In the genomic region with DNA sequence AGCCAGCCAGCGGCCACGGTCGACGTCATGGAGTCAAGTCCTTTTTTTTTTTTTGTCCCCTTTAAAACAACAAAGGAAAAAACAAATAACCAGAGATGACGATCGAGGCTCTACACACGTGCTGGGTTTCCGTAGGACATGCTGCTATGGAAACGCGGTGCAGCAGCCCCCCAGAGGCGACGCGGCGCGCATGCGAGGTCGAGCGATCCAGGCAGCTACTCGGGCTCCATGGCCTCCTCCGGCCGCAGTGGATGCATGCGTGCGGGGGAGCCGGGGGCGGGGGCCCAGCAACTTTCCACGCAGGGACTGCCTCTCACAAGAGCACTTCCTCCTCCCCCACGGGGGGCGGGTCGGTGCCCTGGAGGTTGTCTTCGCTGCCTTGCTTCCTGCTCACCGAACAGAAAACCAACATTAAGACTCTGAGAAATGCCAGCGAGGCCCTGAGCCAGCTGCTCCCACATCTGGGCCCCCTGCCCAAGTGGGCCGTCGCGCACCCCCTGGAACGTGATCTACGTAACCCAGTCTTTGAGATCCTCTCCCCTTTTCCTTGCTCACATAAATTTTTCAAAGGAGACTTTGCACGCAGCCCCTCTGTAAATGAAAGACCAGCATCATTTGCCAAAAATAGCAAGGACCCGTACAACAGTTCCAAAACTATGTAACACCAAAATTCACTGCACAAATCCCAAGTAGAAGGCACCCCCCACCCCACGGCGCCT, we compare ENCODE assay signal across 8 cellular contexts. TPM values are rescaled to one million over a fixed set of nuclear protein-coding genes. Genes with fewer than 3 reads are reported as not detected.
DNase-seq lines count a peak whose midpoint lies in the region; ATAC-seq, FAIRE-seq and TF ChIP-seq lines count a peak whose summit lies in the region.

No MANE protein-coding gene starts in this region.

- H3K27ac Mint-ChIP-seq in effector memory CD8-positive, alpha-beta T cell, result peak overlapping the region; percentile 99
- H3K27ac Mint-ChIP-seq in neural crest cell (ENCODE audit: unreplicated experiment), result peak overlapping the region; percentile 13
- peak overlapping the region; percentile 94 for H3K27ac Mint-ChIP-seq in stimulated activated naive CD8-positive, alpha-beta T cell treated with anti-CD3 and anti-CD28 coated beads, Interleukin-15, Interleukin-2, amounts not matched to agents 100 ng/mL and 50 ng/mL, for 24 hours

- H3K4me3 Mint-ChIP-seq in effector memory CD8-positive, alpha-beta T cell, result peak overlapping the region; percentile 70 to 87
- H3K4me3 Mint-ChIP-seq in neural crest cell, result no peak overlapping the region
- peak overlapping the region; percentile 59 for H3K4me3 Mint-ChIP-seq in stimulated activated naive CD8-positive, alpha-beta T cell treated with anti-CD3 and anti-CD28 coated beads, Interleukin-15, Interleukin-2, amounts not matched to agents 100 ng/mL and 50 ng/mL, for 24 hours

- DNase-seq in GM19239 (ENCODE audit: insufficient read length, low spot score), result peak; percentile 50
- peak; percentile 70 to 78 for DNase-seq in activated CD4-positive, alpha-beta T cell treated with anti-CD3 and anti-CD28 coated beads, Interleukin-2, amount 50 U/mL, for 48 hours
- DNase-seq in effector memory CD8-positive, alpha-beta T cell, result peak; percentile 83 to 93 (median 92)
- no peak for DNase-seq in neural crest cell (ENCODE audit: low read depth, low spot score)

- H3K36me3 Mint-ChIP-seq in effector memory CD8-positive, alpha-beta T cell (ENCODE audit: insufficient read depth), result peaks cover 20% of the 10 kb centered on the region
- H3K36me3 Mint-ChIP-seq in neural crest cell (ENCODE audit: low read depth), result peaks cover 11% of the 10 kb centered on the region
- H3K36me3 Mint-ChIP-seq in stimulated activated naive CD8-positive, alpha-beta T cell treated with anti-CD3 and anti-CD28 coated beads, Interleukin-15, Interleukin-2, amounts not matched to agents 100 ng/mL and 50 ng/mL, for 24 hours (ENCODE audit: low read depth), result peaks cover 38% of the 10 kb centered on the region

- TF ChIP-seq CTCF in neural crest cell (conservative IDR thresholded peaks at IDR 0.05), result no peak

- FAIRE-seq in GM19239 (lab: Jason Lieb, UNC), result peak; percentile 28

- peak; percentile 93 for ATAC-seq in effector memory CD8-positive, alpha-beta T cell (replicated peaks)
- ATAC-seq in GM18861 (IDR thresholded peaks at IDR 0.05; ENCODE audit: unreplicated experiment) (no peak), HG02870 (IDR thresholded peaks at IDR 0.05; ENCODE audit: unreplicated experiment) (no peak), GM18873 (IDR thresholded peaks at IDR 0.05; ENCODE audit: low FRiP score, unreplicated experiment) (no peak)

- no peaks in the 10 kb centered on the region for H3K9me3 Mint-ChIP-seq in effector memory CD8-positive, alpha-beta T cell
- H3K9me3 Mint-ChIP-seq in neural crest cell, result no peaks in the 10 kb centered on the region
- H3K9me3 Mint-ChIP-seq in stimulated activated naive CD8-positive, alpha-beta T cell treated with anti-CD3 and anti-CD28 coated beads, Interleukin-15, Interleukin-2, amounts not matched to agents 100 ng/mL and 50 ng/mL, for 24 hours, result no peaks in the 10 kb centered on the region

- H3K27me3 Mint-ChIP-seq in effector memory CD8-positive, alpha-beta T cell, result no peaks in the 10 kb centered on the region
- H3K27me3 Mint-ChIP-seq in neural crest cell (ENCODE audit: low read depth), result no peaks in the 10 kb centered on the region
- H3K27me3 Mint-ChIP-seq in stimulated activated naive CD8-positive, alpha-beta T cell treated with anti-CD3 and anti-CD28 coated beads, Interleukin-15, Interleukin-2, amounts not matched to agents 100 ng/mL and 50 ng/mL, for 24 hours, result no peaks in the 10 kb centered on the region

- peaks cover 15 to 29% of the 10 kb centered on the region in 2 donors for H3K4me1 Mint-ChIP-seq in effector memory CD8-positive, alpha-beta T cell (ENCODE audit: low read depth in 2 of 2)
- peaks cover 11% of the 10 kb centered on the region for H3K4me1 Mint-ChIP-seq in neural crest cell
- peaks cover 36% of the 10 kb centered on the region for H3K4me1 Mint-ChIP-seq in stimulated activated naive CD8-positive, alpha-beta T cell treated with anti-CD3 and anti-CD28 coated beads, Interleukin-15, Interleukin-2, amounts not matched to agents 100 ng/mL and 50 ng/mL, for 24 hours (ENCODE audit: low read depth)

RNA-seq across cellular contexts. Expression of gene P2RX4, which starts 30.7 kb away (rescaled TPM):
- 7.8 and 10.8 TPM in 2 replicates for total RNA-seq in neural crest cell

RNA-seq across cellular contexts. Expression of gene CAMKK2, which starts 55.9 kb away (rescaled TPM):
- total RNA-seq in neural crest cell, result 40.4 and 43.1 TPM in 2 replicates

Comparison
In these comparisons a context has a peak if more than half of its experiments do, and no peak if none do; other contexts are left out.
1. H3K27ac Mint-ChIP-seq: peak in every context shown above with its lines; median percentile 99 in effector memory CD8-positive, alpha-beta T cell; 94 in stimulated activated naive CD8-positive, alpha-beta T cell treated with anti-CD3 and anti-CD28 coated beads, Interleukin-15, Interleukin-2, amounts not matched to agents 100 ng/mL and 50 ng/mL, for 24 hours; 13 in neural crest cell.